12 cellular contexts compared by ENCODE assay signal in genomic region chr2:25331686-25332365, GRCh38. TPM values are rescaled to one million over a fixed set of nuclear protein-coding genes. Genes with fewer than 3 reads are reported as not detected.
DNase-seq lines count a peak whose midpoint lies in the region; ATAC-seq and TF ChIP-seq lines count a peak whose summit lies in the region.
"Had no signal": no experiment of that assay in that cellular context is flagged by ENCODE, and none has a peak within 500 bp of the region (broad histone marks: within the 10 kb centered on the region; RNA-seq: fewer than 3 reads in every experiment).

No MANE protein-coding gene starts in this region.

- H4K20me1 ChIP-seq in BLaER1 (peaks cover 83% of the 10 kb centered on the region), GM23248 (ENCODE audit: insufficient read depth) (no peaks in the 10 kb centered on the region; the same call in 1 of the 2 replicates), osteoblast (ENCODE audit: insufficient read depth, low read length) (peaks cover 79% of the 10 kb centered on the region)

- H3K4me2 ChIP-seq in BLaER1 = peak overlapping the region; percentile 12; the same call in 1 of the 2 replicates
- no peak overlapping the region for H3K4me2 ChIP-seq in GM23248 (ENCODE audit: unreplicated experiment)
- no peak overlapping the region for H3K4me2 ChIP-seq in osteoblast (ENCODE audit: insufficient read depth, low read length)

- WGBS in GM23248 (ENCODE audit: low coverage in 1 of 2, low lambda C conversion rate in 2 of 2, missing lambda C conversion rate in 2 of 2), 2 experiments = 79 to 83% methylated on average over 21 to 23 of the region's 23 CpGs

- no peaks in the 10 kb centered on the region for H3K27me3 ChIP-seq in BLaER1
- no peaks in the 10 kb centered on the region for H3K27me3 ChIP-seq in GM23248 (replicated peaks; ENCODE audit: insufficient read depth)
- no peaks in the 10 kb centered on the region for H3K27me3 ChIP-seq in osteoblast (ENCODE audit: insufficient read depth, low read length)
- H3K27me3 ChIP-seq: pancreas had no signal

- H3K9me3 ChIP-seq in BLaER1 (peaks cover 15% of the 10 kb centered on the region), GM23248 (ENCODE audit: low read depth) (no peaks in the 10 kb centered on the region), osteoblast (ENCODE audit: low read depth, low read length) (peaks cover 6% of the 10 kb centered on the region)
- H3K9me3 ChIP-seq: pancreas had no signal

- H3K36me3 Mint-ChIP-seq in activated naive CD8-positive, alpha-beta T cell = peaks cover 11% of the 10 kb centered on the region

- H3K4me1 ChIP-seq in BLaER1 (peaks cover 48% of the 10 kb centered on the region), GM23248 (ENCODE audit: insufficient read depth) (no peaks in the 10 kb centered on the region), osteoblast (ENCODE audit: insufficient read depth, low read length) (no peaks in the 10 kb centered on the region)

- no peaks in the 10 kb centered on the region for H3K9me2 ChIP-seq in GM23248 (ENCODE audit: insufficient read depth)

- no peaks in the 10 kb centered on the region for H3K9me3 Mint-ChIP-seq in activated naive CD8-positive, alpha-beta T cell (ENCODE audit: low read depth)

- peaks cover 66% of the 10 kb centered on the region for H3K4me1 Mint-ChIP-seq in activated naive CD8-positive, alpha-beta T cell (ENCODE audit: low read depth)

- H3K27me3 Mint-ChIP-seq in activated naive CD8-positive, alpha-beta T cell = no peaks in the 10 kb centered on the region

- no peak overlapping the region for H3K9ac ChIP-seq in BLaER1
- H3K9ac ChIP-seq in GM23248 = no peak overlapping the region

- H3F3A ChIP-seq in GM23248 (ENCODE audit: insufficient read depth) = no peaks in the 10 kb centered on the region

- peak overlapping the region; percentile 72 for H3K4me3 Mint-ChIP-seq in activated naive CD8-positive, alpha-beta T cell

- no peak overlapping the region for H3K4me3 ChIP-seq in BLaER1
- H3K4me3 ChIP-seq in GM23248 = no peak overlapping the region
- H3K4me3 ChIP-seq in osteoblast (ENCODE audit: insufficient read depth, low read length) = no peak overlapping the region
- H3K4me3 ChIP-seq: pancreas had no signal

- in situ Hi-C loops in GM23248 (cut with MboI) = no loop called here

- H3K79me2 ChIP-seq in GM23248 (ENCODE audit: insufficient read depth) = no peaks in the 10 kb centered on the region; the same call in 1 of the 2 replicates
- peaks cover 42% of the 10 kb centered on the region for H3K79me2 ChIP-seq in osteoblast (ENCODE audit: insufficient read depth, low read length)

- H3K36me3 ChIP-seq in BLaER1 (peaks cover 30% of the 10 kb centered on the region), GM23248 (ENCODE audit: low read depth) (0 out of 2 replicates have a peak, but pooled peaks cover 5% of the 10 kb centered on the region), osteoblast (ENCODE audit: insufficient read depth, low read length) (no peaks in the 10 kb centered on the region)
- H3K36me3 ChIP-seq: pancreas had no signal

- H2AFZ ChIP-seq in GM23248 = no peak overlapping the region
- no peak overlapping the region for H2AFZ ChIP-seq in osteoblast (ENCODE audit: low read length)

- DNase-seq in GM23248 (peak; percentile 36), osteoblast (ENCODE audit: insufficient read length, low spot score, missing footprints) (peak; percentile 96), T-helper 9 cell (no peak), SK-N-DZ (ENCODE audit: low spot score) (no peak), NCI-H748 treated with DMSO at 0.1 percent for 48 hours (lab: John Stamatoyannopoulos, UW) (no peak)
- DNase-seq: central memory CD4-positive, alpha-beta T cell; NCI-H1930 had no signal

- H3K27ac Mint-ChIP-seq in activated naive CD8-positive, alpha-beta T cell = peak overlapping the region; percentile 93

- H3K27ac ChIP-seq in BLaER1 = no peak overlapping the region
- H3K27ac ChIP-seq in GM23248 = no peak overlapping the region
- H3K27ac ChIP-seq in osteoblast (ENCODE audit: low read depth, low read length) = no peak overlapping the region
- H3K27ac ChIP-seq: C4-2B, pancreas had no signal

- no peak for TF ChIP-seq CTCF in osteoblast (IDR thresholded peaks at IDR 0.05; ENCODE audit: extremely low read depth, low read depth, low read length)

- no peak for ATAC-seq in GM18498 (IDR thresholded peaks at IDR 0.05; ENCODE audit: unreplicated experiment)

RNA-seq across cellular contexts. Expression of gene DNMT3A, which starts 9.9 kb away (rescaled TPM):
- total RNA-seq in GM23248 (2014; rRNA removed; shearing (Covaris generic)) = 7.1 and 18.4 TPM in 2 replicates
- 2.5 TPM in 2 replicates for polyA plus RNA-seq in GM23248 (2016; fragmentation: Nextera tagmentation; extraction: Ambion mirVana)
- total RNA-seq in osteoblast = 14.7 and 18.5 TPM in 2 replicates
- 14.4 and 17.3 TPM in 2 replicates for polyA plus RNA-seq in SK-N-DZ (2014; cell fraction: cytosol; rRNA removed)
- 33.4 and 46.5 TPM in 2 replicates for polyA plus RNA-seq in SK-N-DZ (2014; cell fraction: nucleus; rRNA removed)

Comparison
In these comparisons a context has a peak if more than half of its experiments do, and no peak if none do; other contexts are left out.
1. DNase-seq: peak in GM23248 (single experiment) and osteoblast (single experiment); none in T-helper 9 cell (single experiment), SK-N-DZ (single experiment) and NCI-H748 treated with DMSO at 0.1 percent for 48 hours (single experiment).